ENCODE assay signal across 8 cellular contexts in the genomic region with DNA sequence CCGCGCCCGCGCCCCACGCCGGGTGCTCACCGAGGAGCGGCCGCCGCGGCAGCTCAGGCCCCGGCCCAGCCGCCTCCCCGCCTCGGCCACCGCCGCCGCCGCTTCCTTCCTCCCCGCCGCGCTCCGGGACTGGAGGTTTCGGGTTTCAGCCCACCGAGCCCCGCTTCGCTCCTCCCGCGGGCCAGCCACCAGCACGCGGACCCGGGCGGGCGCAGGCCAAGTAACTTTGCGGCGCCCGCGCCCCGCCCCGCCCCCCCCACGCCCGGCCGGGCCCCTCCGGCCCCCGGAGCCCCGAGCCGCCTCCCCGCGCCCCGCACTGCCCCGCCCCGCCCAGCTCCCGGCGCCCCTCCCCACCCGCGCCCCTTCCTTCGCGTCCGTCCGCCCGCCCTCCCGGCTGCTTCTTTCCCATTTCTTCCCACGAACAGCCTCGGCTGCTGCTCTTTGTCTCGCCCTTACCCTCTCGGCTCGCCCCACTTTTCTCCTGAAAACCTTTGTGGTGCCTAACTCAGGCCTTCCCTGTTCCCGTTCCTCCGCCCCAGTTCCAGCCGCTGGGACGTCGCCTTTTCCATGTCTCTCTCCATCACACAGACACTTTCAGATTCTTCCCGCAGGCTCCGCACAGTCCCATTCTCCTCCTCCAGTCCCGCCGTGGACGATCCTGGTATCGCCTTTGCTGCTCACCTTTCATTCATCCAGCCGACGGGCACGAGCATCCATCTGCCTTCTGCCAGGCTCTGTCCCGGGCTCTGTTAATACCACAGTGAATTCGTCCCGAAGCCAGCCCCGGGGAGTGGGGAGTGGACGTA. TPM values are rescaled to one million over a fixed set of nuclear protein-coding genes. Genes with fewer than 3 reads are reported as not detected.
DNase-seq lines count a peak whose midpoint lies in the region; ATAC-seq and TF ChIP-seq lines count a peak whose summit lies in the region.

A gene with protein sequence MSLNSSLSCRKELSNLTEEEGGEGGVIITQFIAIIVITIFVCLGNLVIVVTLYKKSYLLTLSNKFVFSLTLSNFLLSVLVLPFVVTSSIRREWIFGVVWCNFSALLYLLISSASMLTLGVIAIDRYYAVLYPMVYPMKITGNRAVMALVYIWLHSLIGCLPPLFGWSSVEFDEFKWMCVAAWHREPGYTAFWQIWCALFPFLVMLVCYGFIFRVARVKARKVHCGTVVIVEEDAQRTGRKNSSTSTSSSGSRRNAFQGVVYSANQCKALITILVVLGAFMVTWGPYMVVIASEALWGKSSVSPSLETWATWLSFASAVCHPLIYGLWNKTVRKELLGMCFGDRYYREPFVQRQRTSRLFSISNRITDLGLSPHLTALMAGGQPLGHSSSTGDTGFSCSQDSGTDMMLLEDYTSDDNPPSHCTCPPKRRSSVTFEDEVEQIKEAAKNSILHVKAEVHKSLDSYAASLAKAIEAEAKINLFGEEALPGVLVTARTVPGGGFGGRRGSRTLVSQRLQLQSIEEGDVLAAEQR (minus strand): TSS at position 222 of the 806 bp plus-strand sequence. CDS start 32,080 bp downstream, outside the sequence.

- POLR2A ChIA-PET in CD8-positive, alpha-beta T cell (lab: Charles Lee) = interaction anchor here (1.3 kb wide), 1 partner anchor 201 kb away, joined by 3 read pairs; no protein-coding TSS in a partner anchor
- POLR2A ChIA-PET in Panc1 (lab: Charles Lee) = no interaction called here

- ATAC-seq in CD8-positive, alpha-beta T cell = peak; percentile 53
- ATAC-seq in Panc1 (peak; percentile 67), left ventricle myocardium superior (peak; percentile 80), HG03442 (IDR thresholded peaks at IDR 0.05; ENCODE audit: unreplicated experiment) (no peak), GM19035 (IDR thresholded peaks at IDR 0.05; ENCODE audit: unreplicated experiment) (no peak)

- no peak for TF ChIP-seq CTCF in CD8-positive, alpha-beta T cell (IDR thresholded peaks at IDR 0.05)
- TF ChIP-seq CTCF in HFF-Myc (IDR thresholded peaks at IDR 0.05; ENCODE audit: low read depth, low read length, missing control alignments) (no peak), Panc1 (IDR thresholded peaks at IDR 0.05) (no peak)

- peaks cover 11% of the 10 kb centered on the region for H3K4me1 ChIP-seq in CD8-positive, alpha-beta T cell (ENCODE audit: insufficient read depth, low read length)
- peaks cover 14% of the 10 kb centered on the region for H3K4me1 ChIP-seq in Panc1 (ENCODE audit: control insufficient read depth, insufficient read depth, low read length)

- peaks cover 3% of the 10 kb centered on the region for H3K36me3 Mint-ChIP-seq in CD8-positive, alpha-beta T cell

- H3K4me1 Mint-ChIP-seq in CD8-positive, alpha-beta T cell (ENCODE audit: low read depth) = peaks cover 15% of the 10 kb centered on the region

- H3K27me3 ChIP-seq in CD8-positive, alpha-beta T cell (ENCODE audit: insufficient read depth, low read length) = peaks cover 13% of the 10 kb centered on the region
- peaks cover 32% of the 10 kb centered on the region for H3K27me3 ChIP-seq in Panc1 (ENCODE audit: control insufficient read depth, insufficient read depth, low read length)

- peak in 1 of 7 experiments; percentile 17 for DNase-seq in CD8-positive, alpha-beta T cell
- DNase-seq in HFF-Myc (ENCODE audit: extremely low read depth, low read depth) (no peak), Panc1 (ENCODE audit: low read depth, low spot score) (no peak), astrocyte of the hippocampus (ENCODE audit: low read depth, low spot score) (peak; percentile 77), left ventricle myocardium superior (peak; percentile 78), posterior cingulate gyrus (peak in 9 of 10 donors; percentile 14 to 90 (median 35))

- H3K4me3 ChIP-seq in CD8-positive, alpha-beta T cell (ENCODE audit: low read depth, low read length) = peak within 1 kb of the TSS; percentile 61
- H3K4me3 ChIP-seq in HFF-Myc (replicated peaks; ENCODE audit: low read depth, low read length) (peak within 1 kb of the TSS; percentile 64), Panc1 (ENCODE audit: low read depth in 2 of 2, low read length in 2 of 2) (peak within 1 kb of the TSS; percentile 47 to 56)

- H3K4me3 Mint-ChIP-seq in CD8-positive, alpha-beta T cell = peak within 1 kb of the TSS; percentile 90

- no peaks in the 10 kb centered on the region for H3K9me3 Mint-ChIP-seq in CD8-positive, alpha-beta T cell

- no TSS peak for BruUV-seq in Panc1 (replicated peaks; lab: Mats Ljungman, UMichigan)

- H3K9me3 ChIP-seq in CD8-positive, alpha-beta T cell (ENCODE audit: low read length) = no peaks in the 10 kb centered on the region
- no peaks in the 10 kb centered on the region for H3K9me3 ChIP-seq in Panc1 (ENCODE audit: control insufficient read depth, insufficient read depth, low read depth, low read length)

- H3K27ac ChIP-seq in CD8-positive, alpha-beta T cell (ENCODE audit: low read depth, low read length) = no peak within 1 kb of the TSS
- no peak within 1 kb of the TSS; the same call in 1 of the 2 replicates for H3K27ac ChIP-seq in Panc1 (ENCODE audit: low read length)

- H3K27me3 Mint-ChIP-seq in CD8-positive, alpha-beta T cell (ENCODE audit: low read depth) = peaks cover 30% of the 10 kb centered on the region

- no peaks in the 10 kb centered on the region for H3K36me3 ChIP-seq in CD8-positive, alpha-beta T cell (ENCODE audit: insufficient read depth, low read length)
- H3K36me3 ChIP-seq in Panc1 (ENCODE audit: control insufficient read depth, insufficient read depth, low read length) = no peaks in the 10 kb centered on the region

- CTCF ChIA-PET in CD8-positive, alpha-beta T cell (lab: Charles Lee) = interaction anchor here (2.8 kb wide), 1 partner anchor 9 kb away, joined by 11 read pairs; no protein-coding TSS in a partner anchor
- CTCF ChIA-PET in Panc1 (lab: Charles Lee) = no interaction called here

- in situ Hi-C loops in Panc1 (cut with HindIII; ENCODE audit: low pct_unique_long_range_greater_than_20kb, low sequenced_read_pairs) = no loop called here

- H3K27ac Mint-ChIP-seq in CD8-positive, alpha-beta T cell = peak within 1 kb of the TSS; percentile 58

- intact Hi-C loops in CD8-positive, alpha-beta T cell (cut with DNase I, micrococcal nuclease) = no loop called here
- intact Hi-C loops in Panc1 (cut with micrococcal nuclease; ENCODE audit: unreplicated experiment) (no loop called here), left ventricle myocardium superior (cut with micrococcal nuclease) (no loop called here), posterior cingulate gyrus (cut with DNase I) (no loop called here)

RNA-seq across cellular contexts. Expression of the gene that starts here (rescaled TPM):
- total RNA-seq in CD8-positive, alpha-beta T cell = not detected
- total RNA-seq in Panc1 (2021; ENCODE audit: unreplicated experiment) = 2.4 TPM
- 2.2 TPM for polyA plus RNA-seq in Panc1 (2012; ENCODE audit: insufficient read length)
- total RNA-seq in left ventricle myocardium superior = 3.0 TPM

Comparison
In these comparisons a context has a peak if more than half of its experiments do, and no peak if none do; other contexts are left out.
1. Peak in ATAC-seq and H3K4me3 ChIP-seq in CD8-positive, alpha-beta T cell; RNA of the gene not detected or under 1 TPM.
2. ATAC-seq: peak in Panc1 (single experiment) and left ventricle myocardium superior (single experiment); none in HG03442 (single experiment) and GM19035 (single experiment).
3. DNase-seq: peak in astrocyte of the hippocampus (single experiment), left ventricle myocardium superior (single experiment) and posterior cingulate gyrus (9 of 10); none in HFF-Myc (single experiment) and Panc1 (single experiment).
4. Peak in every context shown above with its lines, with median percentiles within 50 percentile points of each other: H3K4me3 ChIP-seq.